Comparison of ENCODE assay signal across 10 cellular contexts in the genomic region with DNA sequence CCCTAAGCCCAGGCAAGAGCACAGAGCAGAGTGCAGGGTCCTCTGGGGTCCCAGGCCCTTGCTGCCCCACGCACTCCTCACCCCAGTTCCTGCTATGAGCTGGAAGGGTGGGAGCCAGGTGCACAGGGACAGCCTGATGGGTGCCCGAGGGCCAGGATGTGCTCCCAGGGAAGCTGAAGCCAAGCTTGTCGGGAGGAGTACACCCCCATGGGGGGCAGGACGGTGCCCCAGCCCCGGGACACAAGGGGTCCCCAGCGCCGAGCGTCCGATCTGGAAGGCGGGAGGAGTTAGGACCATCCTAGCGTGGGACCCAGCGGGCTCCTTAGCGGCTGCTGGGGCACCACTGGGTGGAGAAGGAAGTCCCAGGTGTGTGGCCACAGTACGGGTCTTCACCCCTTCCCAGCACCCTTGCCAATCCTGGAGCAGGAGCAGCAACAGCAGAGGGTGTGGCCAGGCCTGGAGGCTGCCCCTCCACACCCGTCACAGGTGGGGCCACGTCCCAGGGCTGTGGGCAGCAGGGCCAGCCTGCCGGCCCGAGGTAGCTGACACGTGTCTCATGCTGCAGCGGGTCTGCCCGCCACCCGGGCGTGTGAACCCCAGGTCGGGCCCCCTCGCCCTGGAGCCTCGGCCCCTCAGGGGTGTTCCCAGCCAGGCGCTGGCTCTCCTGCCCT. TPM values are rescaled to one million over a fixed set of nuclear protein-coding genes. Genes with fewer than 3 reads are reported as not detected.
DNase-seq lines count a peak whose midpoint lies in the region; ATAC-seq and TF ChIP-seq lines count a peak whose summit lies in the region.
"Not testable (repeated sequence)": the region's sequence is repeated elsewhere in the genome, so short reads cannot be mapped to it uniquely, and the experiment has no call there.
"Had no signal": no experiment of that assay in that cellular context is flagged by ENCODE, and none has a peak within 500 bp of the region (broad histone marks: within the 10 kb centered on the region; RNA-seq: fewer than 3 reads in every experiment).

No MANE protein-coding gene starts in this region.

- DNase-seq in ELR (ENCODE audit: low read depth) = peak; percentile 25
- not testable (repeated sequence) for DNase-seq in Peyer's patch; omental fat pad (ENCODE audit: low spot score); stomach; aorta
- peak; percentile 63 for DNase-seq in MCF 10A (ENCODE audit: unreplicated experiment)
- DNase-seq in foreskin keratinocyte = peak in 1 of 2 donors; percentile 48
- DNase-seq in left kidney (ENCODE audit: low read depth, low spot score) = peak; percentile 25

- POLR2A ChIA-PET in MCF 10A (lab: Yijun Ruan, JAX) = interaction anchor here (1.1 to 3.2 kb wide), 3 partner anchors 30 to 116 kb away, joined by 5 to 12 read pairs (median 7); a partner anchor contains a TSS

- H3K4me3 ChIP-seq in Peyer's patch (peak overlapping the region in 1 of 4 donors; percentile 37), stomach (peak overlapping the region; percentile 19 to 37 (median 34))
- H3K4me3 ChIP-seq in aorta (ENCODE audit: low read length in 2 of 2) = not testable (repeated sequence)

- intact Hi-C loops in MCF 10A (cut with micrococcal nuclease); stomach (cut with DNase I; ENCODE audit: low total_unique reads); aorta (cut with DNase I): not testable (repeated sequence)

- H3K36me3 ChIP-seq in Peyer's patch; stomach; aorta (ENCODE audit: control insufficient read depth in 1 of 2, insufficient read depth in 2 of 2, low read length in 1 of 2): not testable (repeated sequence)

- H3K27ac Mint-ChIP-seq in MCF 10A (ENCODE audit: low read depth, unreplicated experiment) = peak overlapping the region; percentile 79

- WGBS in stomach, 5 donors = 5 to 44% (median 39%) methylated on average over 4 to 25 of the region's 27 CpGs
- WGBS in aorta, 2 donors = 4 to 6% methylated on average over 17 to 26 of the region's 27 CpGs

- not testable (repeated sequence) for TF ChIP-seq EP300 in stomach (IDR thresholded peaks at IDR 0.05)

- H3K36me3 Mint-ChIP-seq in MCF 10A (ENCODE audit: insufficient read depth, unreplicated experiment) = not testable (repeated sequence)

- H3K9me3 ChIP-seq in Peyer's patch; stomach; aorta (ENCODE audit: control insufficient read depth, low read length): not testable (repeated sequence)

- not testable (repeated sequence) for TF ChIP-seq POLR2A in Peyer's patch (IDR thresholded peaks at IDR 0.05); stomach (IDR thresholded peaks at IDR 0.05)

- H3K4me3 Mint-ChIP-seq in MCF 10A (ENCODE audit: unreplicated experiment) = peak overlapping the region; percentile 60

- H3K4me1 ChIP-seq in Peyer's patch = peaks cover 0 to 54% (median 8%) of the 10 kb centered on the region in 4 donors
- H3K4me1 ChIP-seq in foreskin keratinocyte = peaks cover 13% of the 10 kb centered on the region
- H3K4me1 ChIP-seq in stomach = peaks cover 43 to 85% (median 69%) of the 10 kb centered on the region in 4 donors
- H3K4me1 ChIP-seq in aorta (ENCODE audit: control insufficient read depth in 1 of 2, insufficient read depth in 2 of 2, low read length in 2 of 2) = not testable (repeated sequence)

- not testable (repeated sequence) for H3K27me3 ChIP-seq in Peyer's patch; foreskin keratinocyte; stomach; aorta (ENCODE audit: control insufficient read depth in 1 of 2, insufficient read depth in 2 of 2, low read length in 1 of 2)

- H3K27ac ChIP-seq in Peyer's patch (peak overlapping the region; percentile 71 to 96 (median 81)), foreskin keratinocyte (peak overlapping the region; percentile 81), stomach (peak overlapping the region; percentile 81 to 96 (median 92)), aorta (ENCODE audit: low read depth in 1 of 2, low read length in 2 of 2) (peak overlapping the region; percentile 87 to 98)

- H3K4me1 Mint-ChIP-seq in MCF 10A (ENCODE audit: insufficient read depth, unreplicated experiment) = peaks cover 31% of the 10 kb centered on the region

- not testable (repeated sequence) for BruUV-seq in MCF 10A (replicated peaks; lab: Mats Ljungman, UMichigan)

- ATAC-seq in foreskin keratinocyte (peak; percentile 27), omental fat pad (ENCODE audit: low FRiP score) (peak; percentile 4), aorta (ENCODE audit: low FRiP score) (peak; percentile 12)

- not testable (repeated sequence) for H3K27me3 Mint-ChIP-seq in MCF 10A (ENCODE audit: insufficient read depth, unreplicated experiment)

- CTCF ChIA-PET in MCF 10A (lab: Yijun Ruan, JAX) = interaction anchor here (0.6 to 4.1 kb wide), 3 partner anchors 17 to 244 kb away, joined by 3 to 41 read pairs (median 3); no protein-coding TSS in a partner anchor

- not testable (repeated sequence) for H3K9me3 Mint-ChIP-seq in MCF 10A (ENCODE audit: unreplicated experiment)

- not testable (repeated sequence) for TF ChIP-seq CTCF in Peyer's patch (IDR thresholded peaks at IDR 0.05); MCF 10A (IDR thresholded peaks at IDR 0.05; ENCODE audit: unreplicated experiment); foreskin keratinocyte (conservative IDR thresholded peaks at IDR 0.05); omental fat pad (IDR thresholded peaks at IDR 0.05); stomach (IDR thresholded peaks at IDR 0.05)

RNA-seq across cellular contexts. Expression of a gene that starts 11.9 kb away (rescaled TPM):
- total RNA-seq in Peyer's patch = 100 to 1,000 TPM in 3 of 4 donors, 10 to 100 TPM in 1; 64.6 to 305 (median 188) TPM
- 159 and 187 TPM in 2 replicates for total RNA-seq in MCF 10A (2022)
- total RNA-seq in foreskin keratinocyte = 36.7 and 46.5 TPM in 2 replicates
- polyA plus RNA-seq in foreskin keratinocyte = 16.8 and 19.7 TPM in 2 replicates
- total RNA-seq in omental fat pad = 100 to 1,000 TPM in 2 of 4 donors, 10 to 100 TPM in 2; 86.4 to 214 (median 121) TPM
- total RNA-seq in stomach = 100 to 1,000 TPM in 3 of 5 donors, 10 to 100 TPM in 2; 88.5 to 776 (median 459) TPM
- polyA plus RNA-seq in stomach = 10 to 100 TPM; 10.4 to 58.9 (median 22.7) TPM
- total RNA-seq in aorta = 100 to 1,000 TPM; 325 to 337 TPM
- polyA plus RNA-seq in aorta = 100 to 1,000 TPM in 1 of 2 donors, 10 to 100 TPM in 1; 42.8 to 270 TPM

RNA-seq across cellular contexts. Expression of a gene that starts 24.6 kb away (rescaled TPM):
- total RNA-seq in Peyer's patch (10 to 100 TPM; 17.9 to 33.8 (median 24.3) TPM), MCF 10A (2022) (0.81 and 1.0 TPM in 2 replicates), foreskin keratinocyte (0.42 and 0.44 TPM in 2 replicates), omental fat pad (1 to 10 TPM in 2 of 4 donors, under 1 TPM in 1, not detected in 1; 0.19 to 2.0 (median 1.1) TPM), stomach (100 to 1,000 TPM in 1 of 5 donors, 10 to 100 TPM in 1, not detected in 3; 27.2 to 114 TPM), aorta (under 1 TPM in 1 of 2 donors, not detected in 1; 0.51 TPM)
- polyA plus RNA-seq in foreskin keratinocyte (0.49 and 0.72 TPM in 2 replicates), stomach (10 to 100 TPM; 15.1 to 63.4 (median 20.3) TPM), aorta (1 to 10 TPM; 2.5 to 4.8 TPM)
- total RNA-seq: CD8-positive, alpha-beta T cell; naive thymus-derived CD8-positive, alpha-beta T cell had no signal

RNA-seq across cellular contexts. Expression of a gene that starts 31.7 kb away (rescaled TPM):
- total RNA-seq in Peyer's patch = 100 to 1,000 TPM in 1 of 4 donors, 10 to 100 TPM in 3; 51.2 to 120 (median 79.3) TPM
- 87.4 and 98.6 TPM in 2 replicates for total RNA-seq in MCF 10A (2022)
- 86.0 and 89.7 TPM in 2 replicates for total RNA-seq in foreskin keratinocyte
- polyA plus RNA-seq in foreskin keratinocyte = 62.1 and 69.0 TPM in 2 replicates
- 10 to 100 TPM; 31.9 to 42.7 (median 34.3) TPM for total RNA-seq in omental fat pad
- total RNA-seq in stomach = 100 to 1,000 TPM in 1 of 5 donors, 10 to 100 TPM in 4; 20.9 to 204 (median 58.9) TPM
- 10 to 100 TPM; 27.1 to 39.5 (median 37.3) TPM for polyA plus RNA-seq in stomach
- 10 to 100 TPM; 47.7 to 54.4 TPM for total RNA-seq in aorta
- polyA plus RNA-seq in aorta = 10 to 100 TPM; 24.4 to 38.0 TPM
